In the genomic region with DNA sequence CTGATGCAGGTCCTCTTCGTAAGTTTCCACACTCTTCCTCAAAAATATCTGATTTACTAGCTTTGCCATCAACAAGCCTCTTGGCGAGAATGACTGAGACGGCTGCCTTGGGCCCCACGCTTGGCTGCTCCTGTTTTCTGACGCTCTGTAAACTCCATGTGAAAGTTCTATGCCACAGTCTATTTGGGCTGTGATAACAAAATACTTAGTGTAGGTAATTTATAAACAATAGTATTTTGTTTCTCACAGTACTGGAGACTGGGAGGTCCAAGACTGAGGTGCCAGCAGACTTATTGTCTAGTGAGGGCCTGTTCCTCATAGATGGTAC, we compare ENCODE assay signal across 1 cellular context.
TF ChIP-seq lines count a peak whose summit lies in the region.

No MANE protein-coding gene starts in this region.

TF ChIP-seq in GM23338, 12 proteins besides CTCF, POLR2A, EP300 and RAD21 (continued from another document):
- TF ChIP-seq ZNF462 (CRISPR knock-in tag; IDR thresholded peaks at IDR 0.05) (no peak), ZNF331 (CRISPR knock-in tag; IDR thresholded peaks at IDR 0.05; ENCODE audit: low read depth) (no peak), EZH2phosphoT487 (IDR thresholded peaks at IDR 0.05; ENCODE audit: unreplicated experiment) (no peak), POLR2AphosphoS5 (IDR thresholded peaks at IDR 0.05; ENCODE audit: low read depth) (no peak)
- TF ChIP-seq, protein P1, sequence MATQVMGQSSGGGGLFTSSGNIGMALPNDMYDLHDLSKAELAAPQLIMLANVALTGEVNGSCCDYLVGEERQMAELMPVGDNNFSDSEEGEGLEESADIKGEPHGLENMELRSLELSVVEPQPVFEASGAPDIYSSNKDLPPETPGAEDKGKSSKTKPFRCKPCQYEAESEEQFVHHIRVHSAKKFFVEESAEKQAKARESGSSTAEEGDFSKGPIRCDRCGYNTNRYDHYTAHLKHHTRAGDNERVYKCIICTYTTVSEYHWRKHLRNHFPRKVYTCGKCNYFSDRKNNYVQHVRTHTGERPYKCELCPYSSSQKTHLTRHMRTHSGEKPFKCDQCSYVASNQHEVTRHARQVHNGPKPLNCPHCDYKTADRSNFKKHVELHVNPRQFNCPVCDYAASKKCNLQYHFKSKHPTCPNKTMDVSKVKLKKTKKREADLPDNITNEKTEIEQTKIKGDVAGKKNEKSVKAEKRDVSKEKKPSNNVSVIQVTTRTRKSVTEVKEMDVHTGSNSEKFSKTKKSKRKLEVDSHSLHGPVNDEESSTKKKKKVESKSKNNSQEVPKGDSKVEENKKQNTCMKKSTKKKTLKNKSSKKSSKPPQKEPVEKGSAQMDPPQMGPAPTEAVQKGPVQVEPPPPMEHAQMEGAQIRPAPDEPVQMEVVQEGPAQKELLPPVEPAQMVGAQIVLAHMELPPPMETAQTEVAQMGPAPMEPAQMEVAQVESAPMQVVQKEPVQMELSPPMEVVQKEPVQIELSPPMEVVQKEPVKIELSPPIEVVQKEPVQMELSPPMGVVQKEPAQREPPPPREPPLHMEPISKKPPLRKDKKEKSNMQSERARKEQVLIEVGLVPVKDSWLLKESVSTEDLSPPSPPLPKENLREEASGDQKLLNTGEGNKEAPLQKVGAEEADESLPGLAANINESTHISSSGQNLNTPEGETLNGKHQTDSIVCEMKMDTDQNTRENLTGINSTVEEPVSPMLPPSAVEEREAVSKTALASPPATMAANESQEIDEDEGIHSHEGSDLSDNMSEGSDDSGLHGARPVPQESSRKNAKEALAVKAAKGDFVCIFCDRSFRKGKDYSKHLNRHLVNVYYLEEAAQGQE (IDR thresholded peaks at IDR 0.05; ENCODE audit: unreplicated experiment), result no peak
TF ChIP-seq in GM23338: peak in this region for 0.
